Comparison of ENCODE assay signal across 12 cellular contexts in the genomic region with DNA sequence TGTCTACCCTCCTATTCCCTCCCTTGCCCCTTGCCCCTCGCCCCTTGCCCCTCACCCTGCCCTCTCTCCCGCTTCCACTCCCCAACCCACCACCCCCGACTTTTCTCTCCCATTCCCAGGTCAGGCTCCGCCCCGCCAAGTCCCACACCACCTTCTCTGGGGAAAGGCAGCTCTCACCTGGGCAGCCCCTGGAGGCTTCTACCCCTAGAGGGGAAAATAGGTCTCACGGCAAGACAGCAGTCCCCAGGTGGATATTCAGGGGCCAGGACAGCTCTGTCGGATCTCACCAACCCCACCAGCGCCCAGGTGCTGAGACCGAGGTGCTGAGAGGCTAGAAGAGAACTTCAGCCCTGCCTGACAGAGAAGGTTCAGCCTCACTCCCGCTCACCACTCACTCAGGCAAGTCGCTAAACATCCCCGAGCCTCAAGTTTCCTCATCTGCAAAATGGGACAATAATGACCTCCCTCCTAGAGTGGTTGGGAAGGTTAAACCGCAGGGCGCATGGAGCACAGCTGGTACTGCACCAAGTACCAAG. TPM values are rescaled to one million over a fixed set of nuclear protein-coding genes. Genes with fewer than 3 reads are reported as not detected.
DNase-seq lines count a peak whose midpoint lies in the region; ATAC-seq and TF ChIP-seq lines count a peak whose summit lies in the region.
"Had no signal": no experiment of that assay in that cellular context is flagged by ENCODE, and none has a peak within 500 bp of the region (broad histone marks: within the 10 kb centered on the region; RNA-seq: fewer than 3 reads in every experiment).

No MANE protein-coding gene starts in this region.

- H3K27ac ChIP-seq in CD4-positive, CD25-positive, alpha-beta regulatory T cell (ENCODE audit: insufficient read depth, low read length, poor library complexity, severe bottlenecking) = peak overlapping the region; percentile 49
- H3K27ac ChIP-seq in DND-41 (ENCODE audit: low read length) = peak overlapping the region; percentile 79; the same call in 1 of the 2 replicates
- H3K27ac ChIP-seq: hepatocyte, vagina had no signal

- H3K4me2 ChIP-seq in DND-41 (ENCODE audit: insufficient read depth, low read length) = peak overlapping the region; percentile 90

- H3K4me1 ChIP-seq in CD4-positive, CD25-positive, alpha-beta regulatory T cell (ENCODE audit: control insufficient read depth, insufficient read depth, low read length, poor library complexity, severe bottlenecking) = peaks cover 32% of the 10 kb centered on the region
- H3K4me1 ChIP-seq in DND-41 (ENCODE audit: insufficient read depth, low read length) = peaks cover 45% of the 10 kb centered on the region

- H3K4me3 ChIP-seq in CD4-positive, CD25-positive, alpha-beta regulatory T cell (ENCODE audit: low read depth, low read length) = no peak overlapping the region
- peak overlapping the region in 1 of 2 experiments; percentile 84; a peak in 2 of 4 replicates for H3K4me3 ChIP-seq in DND-41 (ENCODE audit: low read depth in 1 of 2, low read length in 2 of 2)
- H3K4me3 ChIP-seq: hepatocyte had no signal

- H3K9me3 Mint-ChIP-seq in CD4-positive, CD25-positive, alpha-beta regulatory T cell = peaks cover 0 to 2% (median 0%) of the 10 kb centered on the region in 7 donors
- no peaks in the 10 kb centered on the region for H3K9me3 Mint-ChIP-seq in activated T-helper 17 cell treated with anti-CD3 and anti-CD28 coated beads, Interleukin-2, amount 50 U/mL, for 72 hours
- H3K9me3 Mint-ChIP-seq in naive B cell = no peaks in the 10 kb centered on the region

- H3K4me1 Mint-ChIP-seq in CD4-positive, CD25-positive, alpha-beta regulatory T cell = peaks cover 0 to 49% (median 24%) of the 10 kb centered on the region in 4 donors
- H3K4me1 Mint-ChIP-seq in activated T-helper 17 cell treated with anti-CD3 and anti-CD28 coated beads, Interleukin-2, amount 50 U/mL, for 72 hours = peaks cover 13% of the 10 kb centered on the region
- H3K4me1 Mint-ChIP-seq in naive B cell = peaks cover 44 to 51% (median 46%) of the 10 kb centered on the region in 3 donors

- no peaks in the 10 kb centered on the region for H3K36me3 Mint-ChIP-seq in CD4-positive, CD25-positive, alpha-beta regulatory T cell
- no peaks in the 10 kb centered on the region for H3K36me3 Mint-ChIP-seq in activated T-helper 17 cell treated with anti-CD3 and anti-CD28 coated beads, Interleukin-2, amount 50 U/mL, for 72 hours (ENCODE audit: low read depth)
- H3K36me3 Mint-ChIP-seq in naive B cell = no peaks in the 10 kb centered on the region

- no peak for ATAC-seq in CD4-positive, CD25-positive, alpha-beta regulatory T cell (ENCODE audit: low read depth in 2 of 2)
- ATAC-seq in DND-41 (ENCODE audit: insufficient read depth, low read depth) (no peak), naive B cell (ENCODE audit: low read depth in 2 of 2) (peak in 1 of 2 donors; percentile 10)
- no peak for ATAC-seq in activated T-helper 17 cell treated with anti-CD3 and anti-CD28 coated beads, Interleukin-2, amount 50 U/mL, for 72 hours (replicated peaks)

- H3K27ac Mint-ChIP-seq in CD4-positive, CD25-positive, alpha-beta regulatory T cell = peak overlapping the region; percentile 39 to 92 (median 90)
- peak overlapping the region; percentile 79 for H3K27ac Mint-ChIP-seq in activated T-helper 17 cell treated with anti-CD3 and anti-CD28 coated beads, Interleukin-2, amount 50 U/mL, for 72 hours
- H3K27ac Mint-ChIP-seq in naive B cell = peak overlapping the region in 3 of 6 donors; percentile 32 to 92 (median 85)

- no peaks in the 10 kb centered on the region for H3K36me3 ChIP-seq in CD4-positive, CD25-positive, alpha-beta regulatory T cell (ENCODE audit: control insufficient read depth, insufficient read depth, low read length)
- H3K36me3 ChIP-seq in DND-41 (ENCODE audit: insufficient read depth, low read length) = peaks cover 5% of the 10 kb centered on the region; the same call in 1 of the 2 replicates
- H3K36me3 ChIP-seq: vagina had no signal

- in situ Hi-C loops in G401 (cut with HindIII; ENCODE audit: low sequenced_read_pairs) = no loop called here

- no peak overlapping the region for H2AFZ ChIP-seq in DND-41 (ENCODE audit: low read depth, low read length)

- peak overlapping the region; percentile 65 to 97 (median 90) for H3K4me3 Mint-ChIP-seq in CD4-positive, CD25-positive, alpha-beta regulatory T cell
- no peak overlapping the region for H3K4me3 Mint-ChIP-seq in activated T-helper 17 cell treated with anti-CD3 and anti-CD28 coated beads, Interleukin-2, amount 50 U/mL, for 72 hours
- peak overlapping the region in 6 of 8 donors; percentile 81 to 93 (median 88) for H3K4me3 Mint-ChIP-seq in naive B cell

- peaks cover 7% of the 10 kb centered on the region for H3K27me3 Mint-ChIP-seq in CD4-positive, CD25-positive, alpha-beta regulatory T cell
- peaks cover 3% of the 10 kb centered on the region for H3K27me3 Mint-ChIP-seq in activated T-helper 17 cell treated with anti-CD3 and anti-CD28 coated beads, Interleukin-2, amount 50 U/mL, for 72 hours
- H3K27me3 Mint-ChIP-seq in naive B cell = peaks cover 0 to 4% (median 0%) of the 10 kb centered on the region in 3 donors

- H3K9me3 ChIP-seq in CD4-positive, CD25-positive, alpha-beta regulatory T cell (ENCODE audit: control insufficient read depth in 2 of 2, low read length in 2 of 2) = no peaks in the 10 kb centered on the region
- H3K9me3 ChIP-seq in DND-41 (ENCODE audit: insufficient read depth, low read length, severe bottlenecking) = no peaks in the 10 kb centered on the region
- H3K9me3 ChIP-seq: vagina had no signal

- H3K79me2 ChIP-seq in DND-41 (ENCODE audit: insufficient read depth, low read length) = peaks cover 6% of the 10 kb centered on the region
- H3K79me2 ChIP-seq: hepatocyte had no signal

- H4K20me1 ChIP-seq in DND-41 (ENCODE audit: insufficient read depth, low read length) = peaks cover 9% of the 10 kb centered on the region; the same call in 1 of the 2 replicates

- peak overlapping the region; percentile 64; the same call in 1 of the 2 replicates for H3K9ac ChIP-seq in DND-41 (ENCODE audit: low read depth, low read length)

- DNase-seq in CD4-positive, CD25-positive, alpha-beta regulatory T cell = no peak
- no peak for DNase-seq in DND-41
- no peak for DNase-seq in naive B cell
- no peak for DNase-seq in G401 (ENCODE audit: low spot score)
- DNase-seq in occipital lobe (lab: John Stamatoyannopoulos, UW) = no peak
- no peak for DNase-seq in SKM-1 (lab: John Stamatoyannopoulos, UW; ENCODE audit: unreplicated experiment)
- DNase-seq: dermis blood vessel endothelial cell, NCI-H226 had no signal

- no peak for TF ChIP-seq CTCF in DND-41 (IDR thresholded peaks at IDR 0.05; ENCODE audit: borderline replicate concordance, extremely low read depth, low read length, poor library complexity, severe bottlenecking)

- peaks cover 4% of the 10 kb centered on the region for H3K27me3 ChIP-seq in CD4-positive, CD25-positive, alpha-beta regulatory T cell (ENCODE audit: control insufficient read depth, insufficient read depth, low read length)
- H3K27me3 ChIP-seq in DND-41 (ENCODE audit: insufficient read depth, low read length, poor library complexity) = no peaks in the 10 kb centered on the region

RNA-seq across cellular contexts. Expression of gene ERFL, which starts 1.4 kb away (rescaled TPM):
- total RNA-seq in CD4-positive, CD25-positive, alpha-beta regulatory T cell = 4.7 TPM
- not detected for polyA plus RNA-seq in CD4-positive, CD25-positive, alpha-beta regulatory T cell
- 1 to 10 TPM in 1 of 2 donors, under 1 TPM in 1; 0.89 to 2.1 TPM for total RNA-seq in activated T-helper 17 cell treated with anti-CD3 and anti-CD28 coated beads, Interleukin-2, amount 50 U/mL, for 72 hours
- not detected for polyA plus RNA-seq in naive B cell (ENCODE audit: low read depth in 6 of 6)
- not detected in 2 replicates for total RNA-seq in G401 (2014; rRNA removed; shearing (Covaris generic))
- not detected for total RNA-seq in occipital lobe
- total RNA-seq: dermis blood vessel endothelial cell, SK-MEL-5 had no signal
- polyA plus RNA-seq: hepatocyte had no signal

RNA-seq across cellular contexts. Expression of gene RABAC1, which starts 29.5 kb away (rescaled TPM):
- total RNA-seq in CD4-positive, CD25-positive, alpha-beta regulatory T cell = 94.0 TPM
- polyA plus RNA-seq in CD4-positive, CD25-positive, alpha-beta regulatory T cell = 100 to 1,000 TPM; 184 to 261 (median 237) TPM
- total RNA-seq in activated T-helper 17 cell treated with anti-CD3 and anti-CD28 coated beads, Interleukin-2, amount 50 U/mL, for 72 hours = 10 to 100 TPM; 37.6 to 54.7 TPM
- polyA plus RNA-seq in naive B cell (ENCODE audit: low read depth in 6 of 6) = 100 to 1,000 TPM; 218 to 268 (median 245) TPM
- 198 and 315 TPM in 2 replicates for total RNA-seq in G401 (2014; rRNA removed; shearing (Covaris generic))
- total RNA-seq in occipital lobe = 69.3 TPM

RNA-seq across cellular contexts. Expression of gene ARHGEF1, which starts 46.6 kb away (rescaled TPM):
- 1,312 TPM for total RNA-seq in CD4-positive, CD25-positive, alpha-beta regulatory T cell
- polyA plus RNA-seq in CD4-positive, CD25-positive, alpha-beta regulatory T cell = 100 to 1,000 TPM; 162 to 187 (median 180) TPM
- 100 to 1,000 TPM; 255 to 337 TPM for total RNA-seq in activated T-helper 17 cell treated with anti-CD3 and anti-CD28 coated beads, Interleukin-2, amount 50 U/mL, for 72 hours
- 100 to 1,000 TPM; 110 to 220 (median 122) TPM for polyA plus RNA-seq in naive B cell (ENCODE audit: low read depth in 6 of 6)
- 33.0 and 43.6 TPM in 2 replicates for total RNA-seq in G401 (2014; rRNA removed; shearing (Covaris generic))
- 8.7 TPM for total RNA-seq in occipital lobe

RNA-seq across cellular contexts. Expression of gene CD79A, which starts 52.5 kb away (rescaled TPM):
- 4.9 TPM for total RNA-seq in CD4-positive, CD25-positive, alpha-beta regulatory T cell
- 10 to 100 TPM; 10.6 to 17.9 (median 16.4) TPM for polyA plus RNA-seq in CD4-positive, CD25-positive, alpha-beta regulatory T cell
- under 1 TPM; 0.22 to 0.98 TPM for total RNA-seq in activated T-helper 17 cell treated with anti-CD3 and anti-CD28 coated beads, Interleukin-2, amount 50 U/mL, for 72 hours
- polyA plus RNA-seq in naive B cell (ENCODE audit: low read depth in 6 of 6) = 1,000 to 10,000 TPM; 3,426 to 4,601 (median 4,008) TPM
- 1.0 and 1.4 TPM in 2 replicates for total RNA-seq in G401 (2014; rRNA removed; shearing (Covaris generic))
- not detected for total RNA-seq in occipital lobe
- total RNA-seq: vagina had no signal
